Comparison of ENCODE assay signal across 27 cellular contexts in the genomic region with DNA sequence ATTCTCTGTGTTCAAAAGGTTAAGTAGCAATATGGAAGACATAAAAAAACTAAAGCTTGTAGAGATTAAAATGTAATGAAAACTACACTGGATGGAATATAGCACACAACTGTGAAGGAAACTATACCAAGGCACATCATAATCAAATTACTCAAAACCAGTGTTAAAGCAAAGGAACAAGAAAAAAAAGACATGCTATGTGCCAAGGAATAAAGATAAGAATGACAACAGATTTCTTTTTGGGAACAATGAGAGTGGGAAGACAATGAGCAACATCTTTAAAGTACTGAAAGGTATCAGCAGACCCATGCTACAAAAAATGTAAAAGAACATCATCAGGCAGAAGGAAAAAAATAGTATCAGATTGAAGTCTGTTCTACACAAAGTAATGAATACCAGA.
DNase-seq lines count a peak whose midpoint lies in the region; ATAC-seq and TF ChIP-seq lines count a peak whose summit lies in the region.
"Had no signal": no experiment of that assay in that cellular context is flagged by ENCODE, and none has a peak within 500 bp of the region (broad histone marks: within the 10 kb centered on the region; RNA-seq: fewer than 3 reads in every experiment).

No MANE protein-coding gene starts in this region.

- in situ Hi-C loops in GM13977 (cut with MboI; ENCODE audit: low pct_unique_long_range_greater_than_20kb, low sequenced_read_pairs, unreplicated experiment): no loop called here

- H3K4me1 Mint-ChIP-seq in WTC11: no peaks in the 10 kb centered on the region
- H3K4me1 Mint-ChIP-seq: GM23338 had no signal

- no peak for TF ChIP-seq CTCF in WTC11 (IDR thresholded peaks at IDR 0.05)
- no peak for TF ChIP-seq CTCF in fibroblast of pulmonary artery (IDR thresholded peaks at IDR 0.05; ENCODE audit: low read length, missing control alignments)
- no peak for TF ChIP-seq CTCF in coronary artery (IDR thresholded peaks at IDR 0.05)
- TF ChIP-seq CTCF in GM13977 (IDR thresholded peaks at IDR 0.05; ENCODE audit: extremely low read depth, insufficient read depth, missing control alignments): no peak

- no peak overlapping the region for H3K27ac ChIP-seq in coronary artery
- H3K27ac ChIP-seq: ovary, VCaP had no signal

- peak; percentile 4 for DNase-seq in DMS79 treated with DMSO at 0.1 percent for 48 hours (lab: John Stamatoyannopoulos, UW)
- no peak for DNase-seq in DMS79 (lab: John Stamatoyannopoulos, UW)
- peak; percentile 32 for DNase-seq in M059J (ENCODE audit: low read depth)
- no peak for DNase-seq in WTC11 (ENCODE audit: low spot score)
- DNase-seq in fibroblast of pulmonary artery (ENCODE audit: low read depth): peak; percentile 27
- DNase-seq in nucleus accumbens (lab: John Stamatoyannopoulos, UW): no peak
- no peak for DNase-seq in coronary artery (ENCODE audit: low spot score)
- no peak for DNase-seq in GM13977 (ENCODE audit: low spot score)
- DNase-seq: 8988T; activated gamma-delta T cell; amygdala; BE2C; central memory CD4-positive, alpha-beta T cell; GF-D8; kidney glomerular epithelial cell; naive thymus-derived CD8-positive, alpha-beta T cell; NCI-H1092; NCI-H2081 treated with DMSO at 0.1 percent for 48 hours; NCI-H524 treated with DMSO at 0.1 percent for 48 hours; ovary; stimulated activated CD4-positive, alpha-beta T cell treated with anti-CD3 and anti-CD28 coated beads, Interleukin-15, amount 100 ng/mL, for 24 hours; substantia nigra had no signal

- no peak overlapping the region for H3K4me3 Mint-ChIP-seq in WTC11
- H3K4me3 Mint-ChIP-seq: GM23338, memory B cell had no signal

- no peaks in the 10 kb centered on the region for H3K27me3 Mint-ChIP-seq in WTC11 (ENCODE audit: low read depth)
- H3K27me3 Mint-ChIP-seq: IgD-negative memory B cell; memory B cell; naive thymus-derived CD8-positive, alpha-beta T cell had no signal

- ATAC-seq in WTC11: no peak
- ATAC-seq: GM23338; naive thymus-derived CD8-positive, alpha-beta T cell; sciatic nerve had no signal

- CTCF ChIA-PET in WTC11 (lab: Charles Lee): no interaction called here

- H3K9me3 Mint-ChIP-seq in WTC11: peaks cover 22% of the 10 kb centered on the region
- H3K9me3 Mint-ChIP-seq: GM23338 had no signal

- POLR2A ChIA-PET in WTC11 (lab: Charles Lee): no interaction called here

- no peak overlapping the region for H3K27ac Mint-ChIP-seq in WTC11
- H3K27ac Mint-ChIP-seq: GM23338, IgD-negative memory B cell, memory B cell had no signal

- H3K36me3 Mint-ChIP-seq in WTC11: peaks cover 69% of the 10 kb centered on the region

- H3K4me3 ChIP-seq in fibroblast of pulmonary artery (replicated peaks; ENCODE audit: low read depth, low read length) (no peak overlapping the region), coronary artery (no peak overlapping the region)
- H3K4me3 ChIP-seq: GM23338, ovary had no signal

TF ChIP-seq in WTC11, 78 proteins besides CTCF, POLR2A, EP300 and RAD21:
- TF ChIP-seq, protein P1, sequence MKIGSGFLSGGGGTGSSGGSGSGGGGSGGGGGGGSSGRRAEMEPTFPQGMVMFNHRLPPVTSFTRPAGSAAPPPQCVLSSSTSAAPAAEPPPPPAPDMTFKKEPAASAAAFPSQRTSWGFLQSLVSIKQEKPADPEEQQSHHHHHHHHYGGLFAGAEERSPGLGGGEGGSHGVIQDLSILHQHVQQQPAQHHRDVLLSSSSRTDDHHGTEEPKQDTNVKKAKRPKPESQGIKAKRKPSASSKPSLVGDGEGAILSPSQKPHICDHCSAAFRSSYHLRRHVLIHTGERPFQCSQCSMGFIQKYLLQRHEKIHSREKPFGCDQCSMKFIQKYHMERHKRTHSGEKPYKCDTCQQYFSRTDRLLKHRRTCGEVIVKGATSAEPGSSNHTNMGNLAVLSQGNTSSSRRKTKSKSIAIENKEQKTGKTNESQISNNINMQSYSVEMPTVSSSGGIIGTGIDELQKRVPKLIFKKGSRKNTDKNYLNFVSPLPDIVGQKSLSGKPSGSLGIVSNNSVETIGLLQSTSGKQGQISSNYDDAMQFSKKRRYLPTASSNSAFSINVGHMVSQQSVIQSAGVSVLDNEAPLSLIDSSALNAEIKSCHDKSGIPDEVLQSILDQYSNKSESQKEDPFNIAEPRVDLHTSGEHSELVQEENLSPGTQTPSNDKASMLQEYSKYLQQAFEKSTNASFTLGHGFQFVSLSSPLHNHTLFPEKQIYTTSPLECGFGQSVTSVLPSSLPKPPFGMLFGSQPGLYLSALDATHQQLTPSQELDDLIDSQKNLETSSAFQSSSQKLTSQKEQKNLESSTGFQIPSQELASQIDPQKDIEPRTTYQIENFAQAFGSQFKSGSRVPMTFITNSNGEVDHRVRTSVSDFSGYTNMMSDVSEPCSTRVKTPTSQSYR (CRISPR knock-in tag; IDR thresholded peaks at IDR 0.05): no peak
- peak; percentile 94 for TF ChIP-seq ZNF317 (CRISPR knock-in tag; IDR thresholded peaks at IDR 0.05; ENCODE audit: borderline replicate concordance, low read depth)
- TF ChIP-seq, protein P2, sequence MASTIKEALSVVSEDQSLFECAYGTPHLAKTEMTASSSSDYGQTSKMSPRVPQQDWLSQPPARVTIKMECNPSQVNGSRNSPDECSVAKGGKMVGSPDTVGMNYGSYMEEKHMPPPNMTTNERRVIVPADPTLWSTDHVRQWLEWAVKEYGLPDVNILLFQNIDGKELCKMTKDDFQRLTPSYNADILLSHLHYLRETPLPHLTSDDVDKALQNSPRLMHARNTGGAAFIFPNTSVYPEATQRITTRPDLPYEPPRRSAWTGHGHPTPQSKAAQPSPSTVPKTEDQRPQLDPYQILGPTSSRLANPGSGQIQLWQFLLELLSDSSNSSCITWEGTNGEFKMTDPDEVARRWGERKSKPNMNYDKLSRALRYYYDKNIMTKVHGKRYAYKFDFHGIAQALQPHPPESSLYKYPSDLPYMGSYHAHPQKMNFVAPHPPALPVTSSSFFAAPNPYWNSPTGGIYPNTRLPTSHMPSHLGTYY (CRISPR knock-in tag; IDR thresholded peaks at IDR 0.05): no peak
TF ChIP-seq in WTC11: peak in this region for 1.

Comparison
In these comparisons a context has a peak if more than half of its experiments do, and no peak if none do; other contexts are left out.
1. DNase-seq: peak in DMS79 treated with DMSO at 0.1 percent for 48 hours (single experiment), M059J (single experiment) and fibroblast of pulmonary artery (single experiment); none in DMS79 (single experiment), WTC11 (single experiment), nucleus accumbens (0 of 56), coronary artery (single experiment) and GM13977 (single experiment).